Comparison of ENCODE assay signal across 24 cellular contexts in genomic region chr1:34976384-34977209, GRCh38. TPM values are rescaled to one million over a fixed set of nuclear protein-coding genes. Genes with fewer than 3 reads are reported as not detected.
"Had no signal": no experiment of that assay in that cellular context is flagged by ENCODE, and none has a peak within 500 bp of the region (broad histone marks: within the 10 kb centered on the region; RNA-seq: fewer than 3 reads in every experiment).

No MANE protein-coding gene starts in this region.

- H3K27me3 ChIP-seq: cardiac muscle cell, hepatocyte, sigmoid colon, upper lobe of left lung had no signal

- H3K27me3 Mint-ChIP-seq: activated T-cell treated with anti-CD3 and anti-CD28 coated beads, Interleukin-2, amount 50 U/mL, for 24 hours; activated T-helper 17 cell treated with anti-CD3 and anti-CD28 coated beads, Interleukin-2, amount 50 U/mL, for 72 hours; stimulated activated naive B cell treated with anti-CD40 and anti-IgM and Interleukin-4, amounts not matched to agents 10 μg/mL and 1 μg/mL and 100 μg/mL, for 72 hours; T-cell had no signal

- H3K27ac ChIP-seq: cardiac muscle cell, hepatocyte, sigmoid colon, upper lobe of left lung, WERI-Rb-1 had no signal

- H3K4me3 ChIP-seq: cardiac muscle cell, hepatocyte, sigmoid colon, smooth muscle cell, upper lobe of left lung had no signal

- H3K9me3 Mint-ChIP-seq: activated T-cell treated with anti-CD3 and anti-CD28 coated beads, Interleukin-2, amount 50 U/mL, for 24 hours; activated T-helper 17 cell treated with anti-CD3 and anti-CD28 coated beads, Interleukin-2, amount 50 U/mL, for 72 hours; nephron progenitor cell had no signal

- ATAC-seq: activated naive CD4-positive, alpha-beta T cell treated with anti-CD3 and anti-CD28 coated beads, Interleukin-2, amount 50 U/mL, for 72 hours; activated T-helper 17 cell treated with anti-CD3 and anti-CD28 coated beads, Interleukin-2, amount 50 U/mL, for 72 hours; SK-N-SH treated with all-trans-retinoic acid at 6 μM for 48 hours; stimulated activated naive B cell treated with anti-CD40 and anti-IgM and Interleukin-4, amounts not matched to agents 10 μg/mL and 1 μg/mL and 100 μg/mL, for 72 hours; T-cell had no signal

- H3K9me3 ChIP-seq: sigmoid colon, upper lobe of left lung had no signal

- H3K36me3 ChIP-seq: cardiac muscle cell, WERI-Rb-1 had no signal

- DNase-seq: activated CD4-positive, alpha-beta T cell treated with anti-CD3 and anti-CD28 coated beads for 1 hour; activated CD4-positive, alpha-beta T cell treated with anti-CD3 and anti-CD28 coated beads, Interleukin-2, amount 50 U/mL, for 4 hours; activated CD8-positive, alpha-beta memory T cell treated with anti-CD3 and anti-CD28 coated beads for 24 hours; activated CD8-positive, alpha-beta memory T cell treated with anti-CD3 and anti-CD28 coated beads, Interleukin-2, amount 50 U/mL, for 4 hours; activated T-cell treated with anti-CD3 and anti-CD28 coated beads, Interleukin-2, amount 50 U/mL, for 24 hours; amniotic stem cell; effector memory CD4-positive, alpha-beta T cell; glutamatergic neuron; kidney glomerular epithelial cell; mesenchymal stem cell; nephron progenitor cell; nucleus accumbens; sigmoid colon; stimulated activated CD4-positive, alpha-beta T cell treated with anti-CD3 and anti-CD28 coated beads, Interleukin-15, amount 100 ng/mL, for 24 hours; stimulated activated naive B cell treated with anti-CD40 and anti-IgM and Interleukin-4, amounts not matched to agents 10 μg/mL and 1 μg/mL and 100 μg/mL, for 72 hours; T-cell; WERI-Rb-1 had no signal

- H3K4me1 ChIP-seq: sigmoid colon, upper lobe of left lung had no signal

- H3K4me1 Mint-ChIP-seq: nephron progenitor cell had no signal

- H3K4me3 Mint-ChIP-seq: activated T-cell treated with anti-CD3 and anti-CD28 coated beads, Interleukin-2, amount 50 U/mL, for 24 hours; activated T-helper 17 cell treated with anti-CD3 and anti-CD28 coated beads, Interleukin-2, amount 50 U/mL, for 72 hours; nephron progenitor cell; stimulated activated naive B cell treated with anti-CD40 and anti-IgM and Interleukin-4, amounts not matched to agents 10 μg/mL and 1 μg/mL and 100 μg/mL, for 72 hours; T-cell had no signal

- H2AFZ ChIP-seq: hepatocyte had no signal

- H3K27ac Mint-ChIP-seq: activated T-cell treated with anti-CD3 and anti-CD28 coated beads, Interleukin-2, amount 50 U/mL, for 24 hours; nephron progenitor cell; T-cell had no signal

- H3K4me2 ChIP-seq: hepatocyte, smooth muscle cell had no signal

RNA-seq across cellular contexts. Expression of gene DLGAP3, which starts 47.1 kb away (rescaled TPM):
- total RNA-seq: smooth muscle cell had no signal
- polyA plus RNA-seq: smooth muscle cell had no signal
